ENCODE assay signal across 24 cellular contexts in the genomic region with DNA sequence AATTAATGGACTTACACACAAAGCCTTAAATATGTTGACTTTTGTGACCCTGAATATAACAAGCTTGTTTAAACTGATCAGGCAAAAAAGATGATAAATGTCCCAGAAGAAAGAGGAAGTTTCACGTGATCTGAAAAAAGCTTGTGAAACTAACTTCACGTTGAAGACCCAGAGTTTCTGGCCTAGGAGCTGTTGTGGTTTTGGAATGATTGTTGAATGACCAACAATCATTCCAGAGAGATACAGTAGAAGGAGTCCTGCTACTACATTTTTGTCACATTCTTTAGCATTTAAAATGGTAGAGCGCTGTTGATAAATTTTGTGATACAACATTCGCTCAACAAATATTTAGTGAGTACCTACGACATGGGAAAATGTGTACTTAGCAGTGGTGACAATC.
DNase-seq lines count a peak whose midpoint lies in the region; ATAC-seq, FAIRE-seq and TF ChIP-seq lines count a peak whose summit lies in the region.
"Had no signal": no experiment of that assay in that cellular context is flagged by ENCODE, and none has a peak within 500 bp of the region (broad histone marks: within the 10 kb centered on the region; RNA-seq: fewer than 3 reads in every experiment).

No MANE protein-coding gene starts in this region.

- BruUV-seq in Caco-2 (replicated peaks; lab: Mats Ljungman, UMichigan) = no TSS peak

- H3K4me1 ChIP-seq in astrocyte (ENCODE audit: insufficient read depth, low read length) = peaks cover 10% of the 10 kb centered on the region
- no peaks in the 10 kb centered on the region for H3K4me1 ChIP-seq in Caco-2
- H3K4me1 ChIP-seq in tibial nerve = peaks cover 0 to 7% (median 0%) of the 10 kb centered on the region in 4 donors

- FAIRE-seq in astrocyte (lab: Jason Lieb, UNC) = no peak

- H3K27me3 Mint-ChIP-seq in astrocyte (ENCODE audit: low read depth, unreplicated experiment) (peaks cover 3% of the 10 kb centered on the region), mesothelial cell of epicardium (ENCODE audit: low read depth) (no peaks in the 10 kb centered on the region), Caco-2 (ENCODE audit: insufficient read depth, unreplicated experiment) (no peaks in the 10 kb centered on the region)

- 84 to 92% methylated on average over 5 of the region's 5 CpGs for WGBS in tibial nerve, 2 donors

- no peak overlapping the region for H3K4me2 ChIP-seq in astrocyte (ENCODE audit: low read length)
- H3K4me2 ChIP-seq: BLaER1 treated with 17β-estradiol and CSF1 and Interleukin-3, amounts not matched to agents 10 nM and 100 nM; PC-9 had no signal

- H3K9ac ChIP-seq in astrocyte (ENCODE audit: low read length) = no peak overlapping the region
- H3K9ac ChIP-seq: BLaER1 treated with 17β-estradiol and CSF1 and Interleukin-3, amounts not matched to agents 10 nM and 100 nM had no signal

- TF ChIP-seq CTCF in astrocyte (IDR thresholded peaks at IDR 0.05; ENCODE audit: insufficient read depth, low read depth, low read length) = no peak
- TF ChIP-seq CTCF in mesothelial cell of epicardium (IDR thresholded peaks at IDR 0.05; ENCODE audit: unreplicated experiment) = no peak
- TF ChIP-seq CTCF in Caco-2 (IDR thresholded peaks at IDR 0.05; ENCODE audit: insufficient read depth in 1 of 2, low read depth in 1 of 2, low read length in 1 of 2, severe bottlenecking in 1 of 2, unreplicated experiment in 1 of 2) = no peak
- no peak for TF ChIP-seq CTCF in tibial nerve (IDR thresholded peaks at IDR 0.05)

- peak; percentile 20 for DNase-seq in NOMO-1 treated with DMSO at 0.1 percent for 48 hours (lab: John Stamatoyannopoulos, UW; ENCODE audit: unreplicated experiment)
- DNase-seq in NOMO-1 treated with dmso at 0.1 percent for 144 hours (lab: John Stamatoyannopoulos, UW; ENCODE audit: unreplicated experiment) = no peak
- peak; percentile 34 for DNase-seq in NCI-H226
- DNase-seq in astrocyte (ENCODE audit: low read depth) = peak; percentile 18
- DNase-seq in mesothelial cell of epicardium (ENCODE audit: low spot score in 2 of 2, unreplicated experiment in 2 of 2) = no peak
- DNase-seq in Caco-2 = no peak
- DNase-seq in tibial nerve (ENCODE audit: low spot score in 2 of 2) = no peak
- DNase-seq: 8988T; CD8-positive, alpha-beta memory T cell; H7; HFFc6; NCI-H1092; NCI-H1436; NCI-H1930; NCI-H2227 treated with DMSO at 0.1 percent for 48 hours; NCI-H510A treated with DMSO at 0.1 percent for 48 hours; NCI-H774; NK-92 treated with Interleukin-12 subunit alpha and Interleukin-12 subunit beta, amount 100 ng/mL, for 24 hours; PC-9; RPMI8226; SHP77 had no signal

- no peak for TF ChIP-seq EP300 in tibial nerve (IDR thresholded peaks at IDR 0.05)

- H3K9me3 ChIP-seq in astrocyte (ENCODE audit: insufficient read depth, low read depth, low read length) = no peaks in the 10 kb centered on the region
- H3K9me3 ChIP-seq in Caco-2 = no peaks in the 10 kb centered on the region
- no peaks in the 10 kb centered on the region for H3K9me3 ChIP-seq in tibial nerve
- H3K9me3 ChIP-seq: BLaER1 treated with 17β-estradiol and CSF1 and Interleukin-3, amounts not matched to agents 10 nM and 100 nM had no signal

- H3K36me3 ChIP-seq in astrocyte (ENCODE audit: insufficient read depth, low read length) (no peaks in the 10 kb centered on the region), Caco-2 (ENCODE audit: control insufficient read depth, insufficient read depth, low read length) (no peaks in the 10 kb centered on the region), tibial nerve (no peaks in the 10 kb centered on the region)
- H3K36me3 ChIP-seq: BLaER1 treated with 17β-estradiol and CSF1 and Interleukin-3, amounts not matched to agents 10 nM and 100 nM had no signal

- no peaks in the 10 kb centered on the region for H4K20me1 ChIP-seq in astrocyte (ENCODE audit: insufficient read depth, low read length)
- H4K20me1 ChIP-seq: BLaER1 treated with 17β-estradiol and CSF1 and Interleukin-3, amounts not matched to agents 10 nM and 100 nM had no signal

- no peaks in the 10 kb centered on the region for H3K79me2 ChIP-seq in astrocyte (ENCODE audit: insufficient read depth, low read length)

- H3K4me3 ChIP-seq in astrocyte (ENCODE audit: insufficient read depth, low read depth, low read length) (no peak overlapping the region), Caco-2 (ENCODE audit: low read depth, low read length) (no peak overlapping the region), tibial nerve (no peak overlapping the region)
- H3K4me3 ChIP-seq: BLaER1 treated with 17β-estradiol and CSF1 and Interleukin-3, amounts not matched to agents 10 nM and 100 nM; PC-9 had no signal

- H3K27ac Mint-ChIP-seq in astrocyte (ENCODE audit: unreplicated experiment) (no peak overlapping the region), mesothelial cell of epicardium (peak overlapping the region; percentile 96), Caco-2 (ENCODE audit: unreplicated experiment) (no peak overlapping the region)
- H3K27ac Mint-ChIP-seq: CD8-positive, alpha-beta memory T cell; HFFc6 had no signal

- peaks cover 4% of the 10 kb centered on the region for H3K9me3 Mint-ChIP-seq in astrocyte (ENCODE audit: unreplicated experiment)
- H3K9me3 Mint-ChIP-seq in mesothelial cell of epicardium = peaks cover 4% of the 10 kb centered on the region
- H3K9me3 Mint-ChIP-seq in Caco-2 (ENCODE audit: unreplicated experiment) = peaks cover 11% of the 10 kb centered on the region
- H3K9me3 Mint-ChIP-seq: HFFc6 had no signal

- CTCF ChIA-PET in Caco-2 (lab: Charles Lee) = no interaction called here

- no peak overlapping the region for H2AFZ ChIP-seq in astrocyte (ENCODE audit: low read depth, low read length)
- H2AFZ ChIP-seq: PC-9 had no signal

- intact Hi-C loops in Caco-2 (cut with micrococcal nuclease; ENCODE audit: unreplicated experiment) = no loop called here

- H3K36me3 Mint-ChIP-seq in astrocyte (ENCODE audit: low read depth, unreplicated experiment) = no peaks in the 10 kb centered on the region
- H3K36me3 Mint-ChIP-seq in mesothelial cell of epicardium = peaks cover 4% of the 10 kb centered on the region
- no peaks in the 10 kb centered on the region for H3K36me3 Mint-ChIP-seq in Caco-2 (ENCODE audit: insufficient read depth, unreplicated experiment)
- H3K36me3 Mint-ChIP-seq: CD8-positive, alpha-beta memory T cell had no signal

- POLR2A ChIA-PET in Caco-2 (lab: Charles Lee) = no interaction called here

- H3K4me3 Mint-ChIP-seq in astrocyte (ENCODE audit: unreplicated experiment) (no peak overlapping the region), mesothelial cell of epicardium (no peak overlapping the region), Caco-2 (ENCODE audit: unreplicated experiment) (no peak overlapping the region)
- H3K4me3 Mint-ChIP-seq: CD8-positive, alpha-beta memory T cell; HFFc6 had no signal

- H3K4me1 Mint-ChIP-seq in astrocyte (ENCODE audit: low read depth, unreplicated experiment) = peaks cover 9% of the 10 kb centered on the region
- H3K4me1 Mint-ChIP-seq in mesothelial cell of epicardium = peaks cover 42% of the 10 kb centered on the region
- H3K4me1 Mint-ChIP-seq in Caco-2 (ENCODE audit: low read depth, unreplicated experiment) = peaks cover 7% of the 10 kb centered on the region
- H3K4me1 Mint-ChIP-seq: CD8-positive, alpha-beta memory T cell had no signal

- H3K27ac ChIP-seq in astrocyte (ENCODE audit: low read depth, low read length) (no peak overlapping the region), tibial nerve (no peak overlapping the region)
- H3K27ac ChIP-seq: BLaER1 treated with 17β-estradiol and CSF1 and Interleukin-3, amounts not matched to agents 10 nM and 100 nM; HL-60; PC-9 had no signal

- no peak for ATAC-seq in GM19324 (IDR thresholded peaks at IDR 0.05; ENCODE audit: low FRiP score, unreplicated experiment)

- no peaks in the 10 kb centered on the region for H3K27me3 ChIP-seq in astrocyte (ENCODE audit: insufficient read depth, low read length)
- H3K27me3 ChIP-seq in Caco-2 (replicated peaks; ENCODE audit: control insufficient read depth, insufficient read depth, low read length) = no peaks in the 10 kb centered on the region
- no peaks in the 10 kb centered on the region for H3K27me3 ChIP-seq in tibial nerve
- H3K27me3 ChIP-seq: BLaER1 treated with 17β-estradiol and CSF1 and Interleukin-3, amounts not matched to agents 10 nM and 100 nM had no signal

- TF ChIP-seq POLR2A in tibial nerve (IDR thresholded peaks at IDR 0.05) = no peak

Comparison
In these comparisons a context has a peak if more than half of its experiments do, and no peak if none do; other contexts are left out.
1. DNase-seq: peak in NOMO-1 treated with DMSO at 0.1 percent for 48 hours (single experiment), NCI-H226 (single experiment) and astrocyte (single experiment); none in NOMO-1 treated with dmso at 0.1 percent for 144 hours (single experiment), mesothelial cell of epicardium (0 of 2), Caco-2 (0 of 2) and tibial nerve (0 of 2).